10 cellular contexts compared by ENCODE assay signal in the genomic region with DNA sequence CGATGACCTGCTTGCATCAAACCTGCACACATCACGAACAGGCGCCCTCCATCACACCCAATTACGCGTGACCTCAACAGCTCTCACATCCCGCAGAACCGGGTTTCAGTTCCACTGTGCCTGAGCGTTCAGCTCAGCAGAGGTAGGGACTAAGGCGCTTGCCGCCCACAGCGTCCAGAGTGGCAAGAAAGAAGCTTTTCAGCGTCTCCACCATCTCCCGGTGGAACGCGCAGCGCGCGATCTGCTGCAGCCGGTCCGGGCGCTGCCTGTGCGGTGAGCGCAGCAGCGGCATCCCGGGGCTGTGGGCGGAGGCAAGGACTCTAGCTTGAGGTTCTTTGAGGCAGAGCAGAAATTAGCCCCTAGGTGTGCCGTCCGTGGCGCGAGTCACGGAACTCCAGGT. TPM values are rescaled to one million over a fixed set of nuclear protein-coding genes. Genes with fewer than 3 reads are reported as not detected.
DNase-seq lines count a peak whose midpoint lies in the region; ATAC-seq and TF ChIP-seq lines count a peak whose summit lies in the region.
"Had no signal": no experiment of that assay in that cellular context is flagged by ENCODE, and none has a peak within 500 bp of the region (broad histone marks: within the 10 kb centered on the region; RNA-seq: fewer than 3 reads in every experiment).

No MANE protein-coding gene starts in this region.

- H3K27ac Mint-ChIP-seq in central memory CD8-positive, alpha-beta T cell (ENCODE audit: low read depth): no peak overlapping the region
- H3K27ac Mint-ChIP-seq in naive thymus-derived CD4-positive, alpha-beta T cell: peak overlapping the region in 1 of 9 donors; percentile 22

- peaks cover 32% of the 10 kb centered on the region for H3K4me1 Mint-ChIP-seq in central memory CD8-positive, alpha-beta T cell
- H3K4me1 Mint-ChIP-seq in naive thymus-derived CD4-positive, alpha-beta T cell: peaks cover 20 to 38% (median 32%) of the 10 kb centered on the region in 7 donors

- peaks cover 88% of the 10 kb centered on the region for H3K27me3 Mint-ChIP-seq in central memory CD8-positive, alpha-beta T cell
- H3K27me3 Mint-ChIP-seq in naive thymus-derived CD4-positive, alpha-beta T cell: peaks cover 77 to 92% (median 77%) of the 10 kb centered on the region in 5 donors

- H3K9me3 Mint-ChIP-seq in central memory CD8-positive, alpha-beta T cell: no peaks in the 10 kb centered on the region
- H3K9me3 Mint-ChIP-seq in naive thymus-derived CD4-positive, alpha-beta T cell: no peaks in the 10 kb centered on the region

- no peak overlapping the region for H2AFZ ChIP-seq in PC-3 (ENCODE audit: low read length)

- H3K4me3 ChIP-seq in naive thymus-derived CD4-positive, alpha-beta T cell (ENCODE audit: low read length): peak overlapping the region; percentile 47
- no peak overlapping the region for H3K4me3 ChIP-seq in PC-3 (ENCODE audit: low read length)
- H3K4me3 ChIP-seq: lung had no signal

- POLR2A ChIA-PET in naive thymus-derived CD4-positive, alpha-beta T cell (lab: Charles Lee): no interaction called here
- POLR2A ChIA-PET in PC-3 (lab: Charles Lee; ENCODE audit: unreplicated experiment): no interaction called here

- no peak overlapping the region for H3K9ac ChIP-seq in PC-3 (ENCODE audit: low read length)

- CTCF ChIA-PET in naive thymus-derived CD4-positive, alpha-beta T cell (lab: Charles Lee): interaction anchor here (0.7 to 2.0 kb wide), 3 partner anchors 65 to 101 kb away, joined by 3 to 12 read pairs (median 6); no protein-coding TSS in a partner anchor
- CTCF ChIA-PET in PC-3 (lab: Charles Lee): no interaction called here

- H3K4me1 ChIP-seq in naive thymus-derived CD4-positive, alpha-beta T cell (ENCODE audit: control insufficient read depth in 2 of 2, insufficient read depth in 2 of 2, low read length in 2 of 2): peaks cover 11 to 16% of the 10 kb centered on the region in 2 donors
- no peaks in the 10 kb centered on the region for H3K4me1 ChIP-seq in PC-3 (ENCODE audit: insufficient read depth, low read length)

- H3K36me3 Mint-ChIP-seq in central memory CD8-positive, alpha-beta T cell (ENCODE audit: insufficient read depth): no peaks in the 10 kb centered on the region
- no peaks in the 10 kb centered on the region for H3K36me3 Mint-ChIP-seq in naive thymus-derived CD4-positive, alpha-beta T cell

- DNase-seq in NCI-H345 (lab: John Stamatoyannopoulos, UW) (peak; percentile 55), NCI-H345 treated with DMSO at 0.1 percent for 48 hours (lab: John Stamatoyannopoulos, UW; ENCODE audit: unreplicated experiment) (no peak), NCI-H510A (lab: John Stamatoyannopoulos, UW) (peak; percentile 34), PC-3 (no peak), ecto neural progenitor cell (ENCODE audit: low spot score) (no peak)
- no peak for DNase-seq in central memory CD8-positive, alpha-beta T cell (ENCODE audit: low spot score in 2 of 2)
- DNase-seq in naive thymus-derived CD4-positive, alpha-beta T cell: peak in 6 of 9 donors; percentile 18 to 46 (median 22)

- no peak overlapping the region for H3K27ac ChIP-seq in naive thymus-derived CD4-positive, alpha-beta T cell (ENCODE audit: low read depth, low read length)
- no peak overlapping the region for H3K27ac ChIP-seq in PC-3 (ENCODE audit: low read length)

- H3K36me3 ChIP-seq in naive thymus-derived CD4-positive, alpha-beta T cell (ENCODE audit: control insufficient read depth in 2 of 3, insufficient read depth in 3 of 3, low read length in 3 of 3): no peaks in the 10 kb centered on the region
- no peaks in the 10 kb centered on the region for H3K36me3 ChIP-seq in PC-3 (ENCODE audit: low read depth, low read length)

- ATAC-seq in central memory CD8-positive, alpha-beta T cell (replicated peaks; ENCODE audit: extremely low read depth, poor library complexity, severe bottlenecking): no peak
- peak; percentile 35 for ATAC-seq in naive thymus-derived CD4-positive, alpha-beta T cell
- ATAC-seq in HG03196 (IDR thresholded peaks at IDR 0.05; ENCODE audit: unreplicated experiment): no peak
- no peak for ATAC-seq in PC-3

- no peak overlapping the region for H3K4me2 ChIP-seq in PC-3 (ENCODE audit: low read length)

- no peak for TF ChIP-seq CTCF in PC-3 (conservative IDR thresholded peaks at IDR 0.05; ENCODE audit: low read depth, low read length)

- H3K9me3 ChIP-seq in naive thymus-derived CD4-positive, alpha-beta T cell (ENCODE audit: control insufficient read depth in 2 of 3, low read length in 3 of 3): no peaks in the 10 kb centered on the region
- H3K9me3 ChIP-seq in PC-3 (ENCODE audit: low read length): no peaks in the 10 kb centered on the region

- peak overlapping the region; percentile 69 for H3K4me3 Mint-ChIP-seq in central memory CD8-positive, alpha-beta T cell
- peak overlapping the region; percentile 76 to 92 (median 83) for H3K4me3 Mint-ChIP-seq in naive thymus-derived CD4-positive, alpha-beta T cell

- no TSS peak for BruUV-seq in PC-3 (replicated peaks; lab: Mats Ljungman, UMichigan)

- H3K9me2 ChIP-seq in PC-3 (replicated peaks; ENCODE audit: low read length): no peaks in the 10 kb centered on the region

- peaks cover 10 to 25% of the 10 kb centered on the region in 2 donors for H3K27me3 ChIP-seq in naive thymus-derived CD4-positive, alpha-beta T cell (ENCODE audit: control insufficient read depth in 2 of 2, insufficient read depth in 2 of 2, low read length in 2 of 2)
- H3K27me3 ChIP-seq in PC-3 (ENCODE audit: low read length): peaks cover 37% of the 10 kb centered on the region

- H3F3A ChIP-seq in PC-3 (ENCODE audit: low read length, unreplicated experiment): no peaks in the 10 kb centered on the region

- intact Hi-C loops in naive thymus-derived CD4-positive, alpha-beta T cell (cut with micrococcal nuclease): loop anchor here (1.0 to 5.0 kb wide), 5 partner anchors 33 to 234 kb away; no protein-coding TSS in a partner anchor
- intact Hi-C loops in PC-3 (cut with micrococcal nuclease): no loop called here

- no peaks in the 10 kb centered on the region for H3K79me2 ChIP-seq in PC-3 (ENCODE audit: low read length)

- no peaks in the 10 kb centered on the region for H4K20me1 ChIP-seq in PC-3 (ENCODE audit: low read length)

RNA-seq across cellular contexts. Expression of gene CALCA, which starts 1.5 kb away (rescaled TPM):
- not detected for total RNA-seq in naive thymus-derived CD4-positive, alpha-beta T cell
- not detected for polyA plus RNA-seq in naive thymus-derived CD4-positive, alpha-beta T cell
- total RNA-seq in PC-3 (2014; rRNA removed): not detected in 2 replicates
- polyA plus RNA-seq: BJ had no signal

Comparison
In these comparisons a context has a peak if more than half of its experiments do, and no peak if none do; other contexts are left out.
1. DNase-seq: peak in NCI-H345 (single experiment), NCI-H510A (single experiment) and naive thymus-derived CD4-positive, alpha-beta T cell (6 of 9); none in NCI-H345 treated with DMSO at 0.1 percent for 48 hours (single experiment), central memory CD8-positive, alpha-beta T cell (0 of 2), PC-3 (single experiment) and ecto neural progenitor cell (single experiment).